Comparison of ENCODE assay signal across 10 cellular contexts in the genomic region with DNA sequence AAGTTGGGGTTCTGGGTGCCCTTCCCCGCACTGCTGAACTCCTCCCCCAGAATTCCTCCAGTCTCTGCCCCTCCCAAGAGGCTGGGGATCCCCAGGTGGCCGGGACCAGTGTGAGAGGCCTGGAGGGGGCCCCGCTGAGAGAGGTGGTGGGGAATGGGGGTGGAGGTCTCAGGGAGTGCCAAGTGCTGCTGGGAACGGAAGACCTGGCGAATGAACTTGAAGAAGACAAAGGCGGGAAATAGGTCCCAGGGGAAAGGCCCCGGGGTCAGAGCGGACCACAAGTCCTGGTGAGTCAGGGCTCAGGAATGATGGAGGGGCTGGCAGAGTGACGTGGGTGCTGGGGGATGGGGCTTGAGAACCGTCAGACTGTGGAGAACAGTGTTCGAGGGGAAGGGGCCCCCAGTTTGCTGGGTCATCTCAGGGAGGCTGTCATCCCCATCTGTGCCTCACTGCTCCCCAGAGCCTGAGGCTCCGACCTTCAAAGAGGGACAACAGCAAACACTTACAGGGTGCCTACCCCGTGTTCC. TPM values are rescaled to one million over a fixed set of nuclear protein-coding genes. Genes with fewer than 3 reads are reported as not detected.
DNase-seq lines count a peak whose midpoint lies in the region; ATAC-seq and TF ChIP-seq lines count a peak whose summit lies in the region.
"Had no signal": no experiment of that assay in that cellular context is flagged by ENCODE, and none has a peak within 500 bp of the region (broad histone marks: within the 10 kb centered on the region; RNA-seq: fewer than 3 reads in every experiment).

No MANE protein-coding gene starts in this region.

- DNase-seq in H9, result peak; percentile 92
- DNase-seq in heart right ventricle, result peak; percentile 70 to 90
- no peak for DNase-seq in central memory CD4-positive, alpha-beta T cell
- no peak for DNase-seq in NCI-H146 (lab: John Stamatoyannopoulos, UW)

- WGBS in H9 (ENCODE audit: extremely low coverage, insufficient read length, low lambda C conversion rate), result no CpG with 5 or more reads among the region's 13 CpGs
- 9 to 10% methylated on average over 13 of the region's 13 CpGs for WGBS in heart right ventricle, 2 donors

- H3K14ac ChIP-seq in H9 (ENCODE audit: insufficient read depth, low read length), result peak overlapping the region; percentile 79; the same call in 1 of the 2 replicates

- H2AFZ ChIP-seq in H9 (ENCODE audit: low read length), result no peak overlapping the region

- H3K27ac Mint-ChIP-seq in H9, result peak overlapping the region; percentile 40 to 94 (median 89); a peak in 4 of 7 replicates
- H3K27ac Mint-ChIP-seq: dendritic cell treated with granulocyte-macrophage colony-stimulating factor and Interleukin-4, amounts not matched to agents 40 ng/mL and 50 ng/mL, for 4 days; IgD-negative memory B cell had no signal

- peak; percentile 63 for ATAC-seq in SK-N-SH treated with all-trans-retinoic acid at 6 μM for 48 hours
- ATAC-seq in heart right ventricle, result peak; percentile 76 to 92 (median 87)
- no peak for ATAC-seq in GM19467 (IDR thresholded peaks at IDR 0.05; ENCODE audit: unreplicated experiment)
- ATAC-seq in HG03432 (IDR thresholded peaks at IDR 0.05; ENCODE audit: unreplicated experiment), result no peak

- H3K27me3 Mint-ChIP-seq in H9 (ENCODE audit: low read depth), result peaks cover 11% of the 10 kb centered on the region

- peak overlapping the region; percentile 25 for H2BK12ac ChIP-seq in H9 (ENCODE audit: insufficient read length, low read depth, low read length)

- H3K23me2 ChIP-seq in H9 (ENCODE audit: insufficient read length, low read depth, low read length, poor library complexity, severe bottlenecking), result no peaks in the 10 kb centered on the region

- no peak overlapping the region for H4K91ac ChIP-seq in H9 (ENCODE audit: insufficient read length, low read depth, low read length)

- no peak overlapping the region for H3K9ac ChIP-seq in H9 (ENCODE audit: extremely low read depth, insufficient read length, low read length)
- H3K9ac ChIP-seq in skeletal muscle satellite cell (ENCODE audit: low read depth, low read length), result peak overlapping the region; percentile 55

- H3K36me3 Mint-ChIP-seq in H9 (ENCODE audit: insufficient read depth in 1 of 3, low read depth in 3 of 3), result peaks cover 0 to 6% (median 1%) of the 10 kb centered on the region in 3 experiments; a peak in 2 of 7 replicates
- H3K36me3 Mint-ChIP-seq: IgD-negative memory B cell had no signal

- peaks cover 15 to 35% of the 10 kb centered on the region in 2 experiments for H3K4me1 Mint-ChIP-seq in H9

- no peak overlapping the region for H3T11ph ChIP-seq in H9 (ENCODE audit: low read length)

- no peak overlapping the region for H3K4me2 ChIP-seq in H9 (ENCODE audit: insufficient read depth, insufficient read length, low read length)
- H3K4me2 ChIP-seq in skeletal muscle satellite cell (ENCODE audit: low read length), result peak overlapping the region; percentile 51

- no peak overlapping the region for H2AK5ac ChIP-seq in H9 (ENCODE audit: insufficient read length, low read length)

- H3K79me1 ChIP-seq in H9 (ENCODE audit: insufficient read depth, low read depth, low read length, poor library complexity, severe bottlenecking), result peaks cover 7% of the 10 kb centered on the region

- H3K23ac ChIP-seq in H9 (ENCODE audit: insufficient read length, low read depth, low read length), result no peak overlapping the region

- H3K4me3 Mint-ChIP-seq in H9, result peak overlapping the region; percentile 32 to 42; a peak in 3 of 5 replicates
- H3K4me3 Mint-ChIP-seq: dendritic cell treated with granulocyte-macrophage colony-stimulating factor and Interleukin-4, amounts not matched to agents 40 ng/mL and 50 ng/mL, for 4 days had no signal

- no peak overlapping the region for H2BK5ac ChIP-seq in H9 (ENCODE audit: insufficient read length, low read length)

- intact Hi-C loops in heart right ventricle (cut with DNase I), result loop anchor here in 5 of 10 donors (5.0 to 10.0 kb wide), 2 partner anchors 62 to 219 kb away; a partner anchor contains a TSS

- H2BK120ac ChIP-seq in H9 (ENCODE audit: low read depth, low read length, poor library complexity, severe bottlenecking), result no peak overlapping the region

- H3K9me3 ChIP-seq in H9 (ENCODE audit: control insufficient read depth, low read depth, low read length) (no peaks in the 10 kb centered on the region), heart right ventricle (no peaks in the 10 kb centered on the region), skeletal muscle satellite cell (replicated peaks; ENCODE audit: low read length) (no peaks in the 10 kb centered on the region)

- H3K4ac ChIP-seq in H9 (ENCODE audit: low read depth, low read length), result no peak overlapping the region; the same call in 1 of the 2 replicates

- no peak overlapping the region for H2BK20ac ChIP-seq in H9 (ENCODE audit: low read depth, low read length, poor library complexity, severe bottlenecking)

- no peaks in the 10 kb centered on the region; the same call in 1 of the 2 replicates for H3K79me2 ChIP-seq in H9 (ENCODE audit: insufficient read depth, low read length)

- no peak overlapping the region for H2BK15ac ChIP-seq in H9 (ENCODE audit: low read depth, low read length)

- H3K4me1 ChIP-seq in H9 (ENCODE audit: insufficient read depth, low read length), result peaks cover 4% of the 10 kb centered on the region; the same call in 1 of the 2 replicates
- peaks cover 0 to 38% (median 26%) of the 10 kb centered on the region in 9 donors for H3K4me1 ChIP-seq in heart right ventricle
- H3K4me1 ChIP-seq in skeletal muscle satellite cell (ENCODE audit: control insufficient read depth, insufficient read depth, low read length), result peaks cover 12% of the 10 kb centered on the region

- H3K36me3 ChIP-seq in heart right ventricle, result no peaks in the 10 kb centered on the region
- no peaks in the 10 kb centered on the region for H3K36me3 ChIP-seq in skeletal muscle satellite cell (ENCODE audit: insufficient read depth, low read length)

- no peak overlapping the region for H4K8ac ChIP-seq in H9 (replicated peaks; ENCODE audit: insufficient read length, low read depth, low read length)

- H4K20me1 ChIP-seq in H9 (ENCODE audit: control insufficient read depth, insufficient read depth, insufficient read length), result no peaks in the 10 kb centered on the region

- TF ChIP-seq CTCF in H9 (conservative IDR thresholded peaks at IDR 0.05) (no peak), heart right ventricle (IDR thresholded peaks at IDR 0.05) (no peak)

- peak overlapping the region in 1 of 10 donors; percentile 5 for H3K4me3 ChIP-seq in heart right ventricle
- peak overlapping the region; percentile 35 for H3K4me3 ChIP-seq in skeletal muscle satellite cell (ENCODE audit: low read length)

- no peak overlapping the region for H4K5ac ChIP-seq in H9 (ENCODE audit: insufficient read length, low read depth, low read length)

- H3K27me3 ChIP-seq in H9 (ENCODE audit: insufficient read depth, low read length) (no peaks in the 10 kb centered on the region), heart right ventricle (peaks cover 2 to 58% (median 34%) of the 10 kb centered on the region in 7 donors), skeletal muscle satellite cell (ENCODE audit: control insufficient read depth, insufficient read depth, low read length) (peaks cover 20% of the 10 kb centered on the region)

- no peaks in the 10 kb centered on the region; a peak in 1 of 5 replicates for H3K9me3 Mint-ChIP-seq in H9
- H3K9me3 Mint-ChIP-seq: dendritic cell treated with granulocyte-macrophage colony-stimulating factor and Interleukin-4, amounts not matched to agents 40 ng/mL and 50 ng/mL, for 4 days; IgD-negative memory B cell had no signal

- H3K27ac ChIP-seq in H9 (ENCODE audit: insufficient read length, low read depth, low read length) (no peak overlapping the region), heart right ventricle (peak overlapping the region; percentile 51 to 90 (median 84))

- no peak overlapping the region for H3K56ac ChIP-seq in H9 (ENCODE audit: insufficient read length, low read depth, low read length)

- peak overlapping the region; percentile 30 for H3K18ac ChIP-seq in H9 (ENCODE audit: insufficient read length, low read depth, low read length)

RNA-seq across cellular contexts. Expression of a gene that starts 15.8 kb away (rescaled TPM):
- total RNA-seq in H9 (2021) (38.4 and 38.7 TPM in 2 replicates), heart right ventricle (10 to 100 TPM in 4 of 10 donors, 1 to 10 TPM in 6; 3.4 to 27.9 (median 9.0) TPM)
- 10 to 100 TPM in 1 of 2 donors, 1 to 10 TPM in 1; 9.1 to 12.8 TPM for polyA plus RNA-seq in heart right ventricle
- 0.25 and 1.1 TPM in 2 replicates for total RNA-seq in skeletal muscle satellite cell (2012; rRNA removed)
- polyA plus RNA-seq: IgD-negative memory B cell had no signal

RNA-seq across cellular contexts. Expression of a gene that starts 35.5 kb away (rescaled TPM):
- total RNA-seq in H9 (2021) (0.24 and 0.50 TPM in 2 replicates), heart right ventricle (1 to 10 TPM in 1 of 10 donors, under 1 TPM in 9; 0.06 to 1.3 (median 0.31) TPM)
- polyA plus RNA-seq in heart right ventricle, result under 1 TPM; 0.15 to 0.29 TPM
- total RNA-seq in skeletal muscle satellite cell (2012; rRNA removed), result under 0.01 TPM in 1 of 2 replicates, not detected in the other

RNA-seq across cellular contexts. Expression of a gene that starts 40.3 kb away (rescaled TPM):
- total RNA-seq in H9 (2021) (2.7 and 3.9 TPM in 2 replicates), heart right ventricle (100 to 1,000 TPM in 1 of 10 donors, 10 to 100 TPM in 9; 33.6 to 144 (median 45.7) TPM)
- 100 to 1,000 TPM in 1 of 2 donors, 10 to 100 TPM in 1; 25.7 to 149 TPM for polyA plus RNA-seq in heart right ventricle
- total RNA-seq in skeletal muscle satellite cell (2012; rRNA removed), result 0.22 and 1.3 TPM in 2 replicates
- polyA plus RNA-seq: IgD-negative memory B cell had no signal

RNA-seq across cellular contexts. Expression of a gene that starts 57.0 kb away (rescaled TPM):
- 0.90 and 1.1 TPM in 2 replicates for total RNA-seq in H9 (2021)
- 100 to 1,000 TPM; 143 to 416 (median 198) TPM for total RNA-seq in heart right ventricle
- polyA plus RNA-seq in heart right ventricle, result 100 to 1,000 TPM in 1 of 2 donors, 10 to 100 TPM in 1; 42.0 to 225 TPM
- total RNA-seq in skeletal muscle satellite cell (2012; rRNA removed), result 0.22 and 2.3 TPM in 2 replicates

Comparison
In these comparisons a context has a peak if more than half of its experiments do, and no peak if none do; other contexts are left out.
1. DNase-seq: peak in H9 (single experiment) and heart right ventricle (2 of 2); none in central memory CD4-positive, alpha-beta T cell (single experiment) and NCI-H146 (single experiment).
2. ATAC-seq: peak in SK-N-SH treated with all-trans-retinoic acid at 6 μM for 48 hours (single experiment) and heart right ventricle (8 of 8); none in GM19467 (single experiment) and HG03432 (single experiment).